ENCODE assay signal across 19 cellular contexts in the genomic region with DNA sequence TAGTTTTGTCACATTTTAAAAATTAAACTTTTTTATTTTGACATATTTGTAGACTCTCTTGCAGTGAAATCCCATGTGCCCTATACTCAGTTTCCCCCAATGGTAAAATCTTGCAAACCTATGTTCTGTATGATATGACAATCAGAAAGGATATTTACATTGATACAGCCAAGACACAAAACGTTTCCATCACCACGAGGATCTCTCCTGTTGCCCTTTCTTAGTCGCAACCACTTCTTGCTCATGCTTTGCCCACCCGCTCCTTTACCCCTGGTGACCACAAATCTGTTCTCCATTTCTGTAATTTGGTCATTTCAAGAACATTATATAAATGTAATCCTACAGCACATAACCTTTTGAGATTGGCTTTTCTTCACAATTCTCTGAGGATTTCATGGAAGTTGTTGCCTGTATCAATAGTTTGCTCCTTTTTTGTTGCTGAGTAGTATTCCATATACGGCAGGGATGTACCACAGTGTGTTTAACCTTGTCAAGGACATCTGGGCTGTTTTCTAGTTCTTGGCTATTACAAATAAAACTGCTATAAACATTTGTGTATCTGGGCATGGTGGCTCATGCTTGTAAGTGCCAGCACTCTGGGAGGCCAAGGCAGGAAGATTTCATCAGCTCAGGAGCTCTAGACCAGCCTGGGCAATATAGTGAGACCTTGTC. TPM values are rescaled to one million over a fixed set of nuclear protein-coding genes. Genes with fewer than 3 reads are reported as not detected.
DNase-seq lines count a peak whose midpoint lies in the region; ATAC-seq lines count a peak whose summit lies in the region.
"Had no signal": no experiment of that assay in that cellular context is flagged by ENCODE, and none has a peak within 500 bp of the region (broad histone marks: within the 10 kb centered on the region; RNA-seq: fewer than 3 reads in every experiment).

No MANE protein-coding gene starts in this region.

- peak; percentile 35 for ATAC-seq in activated naive CD8-positive, alpha-beta T cell treated with anti-CD3 and anti-CD28 coated beads, Interleukin-2, amount 50 U/mL, for 24 hours
- ATAC-seq in stimulated activated effector memory CD8-positive, alpha-beta T cell treated with anti-CD3 and anti-CD28 coated beads, Interleukin-12 subunit alpha, Interleukin-12 subunit beta, amount 100 ng/mL, for 72 hours, result peak; percentile 54
- ATAC-seq in HG03097 (IDR thresholded peaks at IDR 0.05; ENCODE audit: low FRiP score, unreplicated experiment), result no peak
- no peak for ATAC-seq in GM21447 (IDR thresholded peaks at IDR 0.05; ENCODE audit: unreplicated experiment)
- ATAC-seq: GM23338, HepG2, Right ventricle myocardium inferior had no signal

- H3K27me3 Mint-ChIP-seq in T-helper 1 cell treated with Interleukin-12 subunit alpha and Interleukin-12 subunit beta and Interleukin-4 antibody, amounts not matched to agents 30 μg/mL and 1 μg/mL, for 36 hours (ENCODE audit: low read depth), result peaks cover 33% of the 10 kb centered on the region
- H3K27me3 Mint-ChIP-seq in activated naive CD8-positive, alpha-beta T cell treated with anti-CD3 and anti-CD28 coated beads, Interleukin-2, amount 50 U/mL, for 24 hours, result peaks cover 13% of the 10 kb centered on the region
- H3K27me3 Mint-ChIP-seq in activated naive CD8-positive, alpha-beta T cell treated with anti-CD3 and anti-CD28 coated beads for 36 hours, result peaks cover 18% of the 10 kb centered on the region
- peaks cover 19% of the 10 kb centered on the region for H3K27me3 Mint-ChIP-seq in activated T-helper 1 cell treated with anti-CD3 and anti-CD28 coated beads, Interleukin-12 subunit alpha, Interleukin-12 subunit beta, Interleukin-2, Interleukin-4 antibody, amounts not matched to agents 30 ng/mL and 10 ng/mL and 1 ng/mL, durations not matched to agents 14 hours and 24 hours and 36 hours (ENCODE audit: insufficient read depth)

- no peaks in the 10 kb centered on the region for H3K9me3 Mint-ChIP-seq in T-helper 1 cell treated with Interleukin-12 subunit alpha and Interleukin-12 subunit beta and Interleukin-4 antibody, amounts not matched to agents 30 μg/mL and 1 μg/mL, for 36 hours
- no peaks in the 10 kb centered on the region for H3K9me3 Mint-ChIP-seq in activated naive CD8-positive, alpha-beta T cell treated with anti-CD3 and anti-CD28 coated beads, Interleukin-2, amount 50 U/mL, for 24 hours
- H3K9me3 Mint-ChIP-seq in activated naive CD8-positive, alpha-beta T cell treated with anti-CD3 and anti-CD28 coated beads for 36 hours, result no peaks in the 10 kb centered on the region
- H3K9me3 Mint-ChIP-seq in activated T-helper 1 cell treated with anti-CD3 and anti-CD28 coated beads, Interleukin-12 subunit alpha, Interleukin-12 subunit beta, Interleukin-2, Interleukin-4 antibody, amounts not matched to agents 30 ng/mL and 10 ng/mL and 1 ng/mL, durations not matched to agents 14 hours and 24 hours and 36 hours, result no peaks in the 10 kb centered on the region
- no peaks in the 10 kb centered on the region for H3K9me3 Mint-ChIP-seq in stimulated activated effector memory CD8-positive, alpha-beta T cell treated with anti-CD3 and anti-CD28 coated beads, Interleukin-12 subunit alpha, Interleukin-12 subunit beta, amount 100 ng/mL, for 72 hours

- no peak for DNase-seq in T-helper 1 cell
- DNase-seq in activated naive CD8-positive, alpha-beta T cell treated with anti-CD3 and anti-CD28 coated beads, Interleukin-2, amount 50 U/mL, for 24 hours, result no peak
- no peak for DNase-seq in activated naive CD8-positive, alpha-beta T cell treated with anti-CD3 and anti-CD28 coated beads for 36 hours
- no peak for DNase-seq in activated T-helper 1 cell treated with anti-CD3 and anti-CD28 coated beads, Interleukin-12 subunit alpha, Interleukin-12 subunit beta, Interleukin-2, Interleukin-4 antibody, amounts not matched to agents 30 ng/mL and 10 ng/mL and 1 ng/mL, durations not matched to agents 14 hours and 24 hours and 36 hours (ENCODE audit: low spot score)
- DNase-seq in stimulated activated effector memory CD8-positive, alpha-beta T cell treated with anti-CD3 and anti-CD28 coated beads, Interleukin-12 subunit alpha, Interleukin-12 subunit beta, amount 100 ng/mL, for 72 hours (ENCODE audit: low spot score in 2 of 2), result peak in 1 of 2 donors; percentile 48
- DNase-seq: 8988T, DND-41, KG1, NCI-H1105 treated with DMSO at 0.1 percent for 48 hours, NCI-H1694, NCI-H2081 treated with DMSO at 0.1 percent for 48 hours, Peyer's patch had no signal

- peaks cover 29% of the 10 kb centered on the region for H3K4me1 Mint-ChIP-seq in T-helper 1 cell treated with Interleukin-12 subunit alpha and Interleukin-12 subunit beta and Interleukin-4 antibody, amounts not matched to agents 30 μg/mL and 1 μg/mL, for 36 hours (ENCODE audit: low read depth)
- H3K4me1 Mint-ChIP-seq in activated naive CD8-positive, alpha-beta T cell treated with anti-CD3 and anti-CD28 coated beads, Interleukin-2, amount 50 U/mL, for 24 hours, result peaks cover 33% of the 10 kb centered on the region
- no peaks in the 10 kb centered on the region for H3K4me1 Mint-ChIP-seq in activated naive CD8-positive, alpha-beta T cell treated with anti-CD3 and anti-CD28 coated beads for 36 hours
- peaks cover 32% of the 10 kb centered on the region for H3K4me1 Mint-ChIP-seq in activated T-helper 1 cell treated with anti-CD3 and anti-CD28 coated beads, Interleukin-12 subunit alpha, Interleukin-12 subunit beta, Interleukin-2, Interleukin-4 antibody, amounts not matched to agents 30 ng/mL and 10 ng/mL and 1 ng/mL, durations not matched to agents 14 hours and 24 hours and 36 hours (ENCODE audit: low read depth)
- peaks cover 58% of the 10 kb centered on the region for H3K4me1 Mint-ChIP-seq in stimulated activated effector memory CD8-positive, alpha-beta T cell treated with anti-CD3 and anti-CD28 coated beads, Interleukin-12 subunit alpha, Interleukin-12 subunit beta, amount 100 ng/mL, for 72 hours
- H3K4me1 Mint-ChIP-seq: B cell had no signal

- H3K36me3 Mint-ChIP-seq in T-helper 1 cell treated with Interleukin-12 subunit alpha and Interleukin-12 subunit beta and Interleukin-4 antibody, amounts not matched to agents 30 μg/mL and 1 μg/mL, for 36 hours (ENCODE audit: low read depth), result peaks cover 2% of the 10 kb centered on the region
- no peaks in the 10 kb centered on the region for H3K36me3 Mint-ChIP-seq in activated naive CD8-positive, alpha-beta T cell treated with anti-CD3 and anti-CD28 coated beads, Interleukin-2, amount 50 U/mL, for 24 hours (ENCODE audit: low read depth)
- H3K36me3 Mint-ChIP-seq in activated naive CD8-positive, alpha-beta T cell treated with anti-CD3 and anti-CD28 coated beads for 36 hours, result no peaks in the 10 kb centered on the region
- peaks cover 3% of the 10 kb centered on the region for H3K36me3 Mint-ChIP-seq in activated T-helper 1 cell treated with anti-CD3 and anti-CD28 coated beads, Interleukin-12 subunit alpha, Interleukin-12 subunit beta, Interleukin-2, Interleukin-4 antibody, amounts not matched to agents 30 ng/mL and 10 ng/mL and 1 ng/mL, durations not matched to agents 14 hours and 24 hours and 36 hours (ENCODE audit: low read depth)
- H3K36me3 Mint-ChIP-seq in stimulated activated effector memory CD8-positive, alpha-beta T cell treated with anti-CD3 and anti-CD28 coated beads, Interleukin-12 subunit alpha, Interleukin-12 subunit beta, amount 100 ng/mL, for 72 hours, result no peaks in the 10 kb centered on the region

- H3K27ac Mint-ChIP-seq in T-helper 1 cell treated with Interleukin-12 subunit alpha and Interleukin-12 subunit beta and Interleukin-4 antibody, amounts not matched to agents 30 μg/mL and 1 μg/mL, for 36 hours, result peak overlapping the region; percentile 2
- H3K27ac Mint-ChIP-seq in activated naive CD8-positive, alpha-beta T cell treated with anti-CD3 and anti-CD28 coated beads, Interleukin-2, amount 50 U/mL, for 24 hours, result peak overlapping the region; percentile 70
- no peak overlapping the region for H3K27ac Mint-ChIP-seq in activated naive CD8-positive, alpha-beta T cell treated with anti-CD3 and anti-CD28 coated beads for 36 hours
- peak overlapping the region; percentile 32 for H3K27ac Mint-ChIP-seq in activated T-helper 1 cell treated with anti-CD3 and anti-CD28 coated beads, Interleukin-12 subunit alpha, Interleukin-12 subunit beta, Interleukin-2, Interleukin-4 antibody, amounts not matched to agents 30 ng/mL and 10 ng/mL and 1 ng/mL, durations not matched to agents 14 hours and 24 hours and 36 hours
- H3K27ac Mint-ChIP-seq in stimulated activated effector memory CD8-positive, alpha-beta T cell treated with anti-CD3 and anti-CD28 coated beads, Interleukin-12 subunit alpha, Interleukin-12 subunit beta, amount 100 ng/mL, for 72 hours, result peak overlapping the region; percentile 70
- H3K27ac Mint-ChIP-seq: B cell, GM23338 had no signal

- intact Hi-C loops in activated T-helper 1 cell treated with anti-CD3 and anti-CD28 coated beads, Interleukin-12 subunit alpha, Interleukin-12 subunit beta, Interleukin-2, Interleukin-4 antibody, amounts not matched to agents 30 ng/mL and 10 ng/mL and 1 ng/mL, durations not matched to agents 14 hours and 24 hours and 36 hours (cut with micrococcal nuclease), result no loop called here

- no peak overlapping the region for H3K4me3 Mint-ChIP-seq in T-helper 1 cell treated with Interleukin-12 subunit alpha and Interleukin-12 subunit beta and Interleukin-4 antibody, amounts not matched to agents 30 μg/mL and 1 μg/mL, for 36 hours
- H3K4me3 Mint-ChIP-seq in activated naive CD8-positive, alpha-beta T cell treated with anti-CD3 and anti-CD28 coated beads, Interleukin-2, amount 50 U/mL, for 24 hours, result no peak overlapping the region
- no peak overlapping the region for H3K4me3 Mint-ChIP-seq in activated naive CD8-positive, alpha-beta T cell treated with anti-CD3 and anti-CD28 coated beads for 36 hours
- H3K4me3 Mint-ChIP-seq in activated T-helper 1 cell treated with anti-CD3 and anti-CD28 coated beads, Interleukin-12 subunit alpha, Interleukin-12 subunit beta, Interleukin-2, Interleukin-4 antibody, amounts not matched to agents 30 ng/mL and 10 ng/mL and 1 ng/mL, durations not matched to agents 14 hours and 24 hours and 36 hours, result no peak overlapping the region
- peak overlapping the region; percentile 28 for H3K4me3 Mint-ChIP-seq in stimulated activated effector memory CD8-positive, alpha-beta T cell treated with anti-CD3 and anti-CD28 coated beads, Interleukin-12 subunit alpha, Interleukin-12 subunit beta, amount 100 ng/mL, for 72 hours
- H3K4me3 Mint-ChIP-seq: B cell, GM23338 had no signal

RNA-seq across cellular contexts. Expression of gene BATF3, which starts 14.0 kb away (rescaled TPM):
- 10 to 100 TPM; 74.7 to 77.9 TPM for total RNA-seq in activated naive CD8-positive, alpha-beta T cell treated with anti-CD3 and anti-CD28 coated beads for 36 hours
- total RNA-seq in activated T-helper 1 cell treated with anti-CD3 and anti-CD28 coated beads, Interleukin-12 subunit alpha, Interleukin-12 subunit beta, Interleukin-2, Interleukin-4 antibody, amounts not matched to agents 30 ng/mL and 10 ng/mL and 1 ng/mL, durations not matched to agents 14 hours and 24 hours and 36 hours, result 89.8 and 94.9 TPM in 2 replicates
- total RNA-seq: HepG2 had no signal

Comparison
In these comparisons a context has a peak if more than half of its experiments do, and no peak if none do; other contexts are left out.
1. ATAC-seq: peak in activated naive CD8-positive, alpha-beta T cell treated with anti-CD3 and anti-CD28 coated beads, Interleukin-2, amount 50 U/mL, for 24 hours (single experiment) and stimulated activated effector memory CD8-positive, alpha-beta T cell treated with anti-CD3 and anti-CD28 coated beads, Interleukin-12 subunit alpha, Interleukin-12 subunit beta, amount 100 ng/mL, for 72 hours (single experiment); none in HG03097 (single experiment) and GM21447 (single experiment).